Comparison of ENCODE assay signal across 8 cellular contexts in the genomic region with DNA sequence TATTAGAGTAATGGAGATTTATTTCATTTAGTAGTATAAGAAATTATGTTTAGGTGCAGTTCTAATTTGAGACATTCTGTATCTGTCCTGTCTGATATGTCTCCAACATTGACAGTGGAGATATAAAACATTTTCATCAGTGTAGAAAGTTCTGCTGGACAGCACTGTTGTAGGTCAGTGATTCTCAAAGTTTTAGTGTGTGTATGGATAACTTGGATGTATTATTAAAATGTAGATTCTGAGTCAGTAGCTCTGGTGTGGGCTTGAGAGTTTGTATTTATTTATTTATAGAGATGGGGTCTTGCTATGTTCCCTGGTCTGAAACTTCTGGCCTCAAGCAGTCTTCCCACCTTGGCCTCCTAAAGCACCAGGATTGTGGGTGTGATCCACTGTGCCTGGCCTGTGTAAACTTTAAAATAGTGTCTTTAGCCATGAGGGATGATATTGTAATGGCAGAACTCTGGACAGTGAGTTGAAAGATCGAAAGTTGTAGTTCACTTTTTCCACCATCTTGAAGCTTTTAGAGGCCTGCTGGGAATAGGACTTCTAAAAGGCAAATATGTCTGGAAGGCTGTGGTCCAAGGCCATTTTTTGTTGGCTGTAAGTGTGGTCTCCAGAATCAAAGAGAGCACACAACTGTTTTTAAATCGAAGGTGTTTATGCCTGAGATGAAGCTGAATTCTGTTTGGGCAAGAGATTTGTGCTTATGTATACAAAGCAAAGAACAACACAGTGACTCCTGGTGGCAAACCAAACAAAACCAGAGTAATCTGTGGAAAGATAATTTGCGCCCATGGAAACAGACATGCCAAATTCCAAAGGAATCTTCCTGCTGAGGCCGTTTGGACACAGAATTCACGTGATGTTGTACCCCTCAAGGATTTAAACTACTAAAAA. TPM values are rescaled to one million over a fixed set of nuclear protein-coding genes. Genes with fewer than 3 reads are reported as not detected.
A peak's percentile ranks its signal among the peaks of the same experiment; 100 is the strongest.
DNase-seq lines count a peak whose midpoint lies in the region; ATAC-seq and TF ChIP-seq lines count a peak whose summit lies in the region.

No MANE protein-coding gene starts in this region.

- H3K27me3 ChIP-seq in CD4-positive, alpha-beta T cell (ENCODE audit: control insufficient read depth, insufficient read depth, low read length), result no peaks in the 10 kb centered on the region
- H3K27me3 ChIP-seq in HCT116 (ENCODE audit: insufficient read depth, low read length) (no peaks in the 10 kb centered on the region), lower lobe of right lung (ENCODE audit: low read depth) (no peaks in the 10 kb centered on the region), dorsolateral prefrontal cortex (no peaks in the 10 kb centered on the region)

- TF ChIP-seq RAD21 in HCT116 (IDR thresholded peaks at IDR 0.05; ENCODE audit: low read depth), result peak; percentile 28; the same call in 1 of the 2 replicates

- H2AFZ ChIP-seq in HCT116 (ENCODE audit: low read depth, low read length, poor library complexity, severe bottlenecking), result no peak overlapping the region

- H3K27ac ChIP-seq in CD4-positive, alpha-beta T cell (ENCODE audit: low read depth, low read length), result no peak overlapping the region
- H3K27ac ChIP-seq in HCT116 (ENCODE audit: low read depth, low read length) (no peak overlapping the region), lower lobe of right lung (no peak overlapping the region), dorsolateral prefrontal cortex (peak overlapping the region in 9 of 59 donors; percentile 7 to 53 (median 15))

- H3K9me3 ChIP-seq in CD4-positive, alpha-beta T cell (ENCODE audit: control insufficient read depth, low read length), result no peaks in the 10 kb centered on the region
- H3K9me3 ChIP-seq in HCT116 (ENCODE audit: control insufficient read depth in 1 of 2, insufficient read depth in 1 of 2, low read depth in 1 of 2, low read length in 2 of 2) (no peaks in the 10 kb centered on the region), lower lobe of right lung (no peaks in the 10 kb centered on the region)

- TF ChIP-seq POLR2A in HCT116 (IDR thresholded peaks at IDR 0.05; ENCODE audit: borderline replicate concordance, extremely low read depth, insufficient read depth, insufficient read length), result no peak

- no peak overlapping the region for H3K9ac ChIP-seq in HCT116 (ENCODE audit: low read length)

- peak overlapping the region; percentile 5 for H3K27ac Mint-ChIP-seq in CD4-positive, alpha-beta T cell
- peak overlapping the region; percentile 44 for H3K27ac Mint-ChIP-seq in activated naive CD8-positive, alpha-beta T cell treated with anti-CD3 and anti-CD28 coated beads for 36 hours

- DNase-seq in CD4-positive, alpha-beta T cell, result no peak
- DNase-seq in HCT116 (ENCODE audit: low read depth, low spot score) (no peak), lower lobe of right lung (no peak), AG20443 (ENCODE audit: low spot score) (no peak), dorsolateral prefrontal cortex (no peak), NCI-H2029 treated with DMSO at 0.1 percent for 48 hours (lab: John Stamatoyannopoulos, UW) (no peak)
- no peak for DNase-seq in activated naive CD8-positive, alpha-beta T cell treated with anti-CD3 and anti-CD28 coated beads for 36 hours

- intact Hi-C loops in CD4-positive, alpha-beta T cell (cut with DNase I, micrococcal nuclease), result no loop called here
- intact Hi-C loops in HCT116 (cut with micrococcal nuclease) (no loop called here), lower lobe of right lung (cut with DNase I) (no loop called here), dorsolateral prefrontal cortex (cut with DNase I) (no loop called here)

- no peaks in the 10 kb centered on the region for H3K9me3 Mint-ChIP-seq in CD4-positive, alpha-beta T cell
- no peaks in the 10 kb centered on the region for H3K9me3 Mint-ChIP-seq in activated naive CD8-positive, alpha-beta T cell treated with anti-CD3 and anti-CD28 coated beads for 36 hours

- H3K4me2 ChIP-seq in HCT116 (ENCODE audit: low read length), result peak overlapping the region; percentile 1; the same call in 1 of the 2 replicates

- peaks cover 73% of the 10 kb centered on the region for H3K4me1 Mint-ChIP-seq in CD4-positive, alpha-beta T cell (ENCODE audit: low read depth)
- peaks cover 38% of the 10 kb centered on the region for H3K4me1 Mint-ChIP-seq in activated naive CD8-positive, alpha-beta T cell treated with anti-CD3 and anti-CD28 coated beads for 36 hours

- RAD21 ChIA-PET in HCT116 (lab: Charles Lee; ENCODE audit: low non-redundant PET in 1 of 2, low total read pairs in 2 of 2, uncharacterized antibody in 2 of 2, unreplicated experiment in 2 of 2), result no interaction called here

- H3K4me3 ChIP-seq in HCT116 (replicated peaks in 1 of 2; ENCODE audit: low read depth in 1 of 2, low read length in 2 of 2), result no peak overlapping the region
- H3K4me3 ChIP-seq in lower lobe of right lung, result no peak overlapping the region
- no peak overlapping the region for H3K4me3 ChIP-seq in dorsolateral prefrontal cortex

- no peak for ATAC-seq in CD4-positive, alpha-beta T cell (ENCODE audit: poor library complexity)
- ATAC-seq in HCT116, result peak; percentile 63
- no peak for ATAC-seq in lower lobe of right lung
- no peak for ATAC-seq in HG03095 (IDR thresholded peaks at IDR 0.05; ENCODE audit: unreplicated experiment)

- no peaks in the 10 kb centered on the region for H3K27me3 Mint-ChIP-seq in CD4-positive, alpha-beta T cell
- no peaks in the 10 kb centered on the region for H3K27me3 Mint-ChIP-seq in activated naive CD8-positive, alpha-beta T cell treated with anti-CD3 and anti-CD28 coated beads for 36 hours

- no peaks in the 10 kb centered on the region for H3K9me2 ChIP-seq in HCT116 (ENCODE audit: insufficient read depth)

- CTCF ChIA-PET in CD4-positive, alpha-beta T cell (lab: Charles Lee), result interaction anchor here (0.6 to 1.7 kb wide), 3 partner anchors 10 to 19 kb away, joined by 3 to 4 read pairs (median 3); a partner anchor contains a TSS
- CTCF ChIA-PET in HCT116 (lab: Charles Lee), result interaction anchor here (1.0 to 1.3 kb wide), 2 partner anchors 9 to 15 kb away, joined by 3 to 4 read pairs; no protein-coding TSS in a partner anchor

- peaks cover 17% of the 10 kb centered on the region for H3K36me3 Mint-ChIP-seq in CD4-positive, alpha-beta T cell (ENCODE audit: low read depth)
- H3K36me3 Mint-ChIP-seq in activated naive CD8-positive, alpha-beta T cell treated with anti-CD3 and anti-CD28 coated beads for 36 hours, result peaks cover 9% of the 10 kb centered on the region

- POLR2A ChIA-PET in CD4-positive, alpha-beta T cell (lab: Charles Lee), result interaction anchor here (0.7 kb wide), 1 partner anchor 11 kb away, joined by 4 read pairs; no protein-coding TSS in a partner anchor
- POLR2A ChIA-PET in HCT116 (lab: Charles Lee), result interaction anchor here (1.0 to 1.6 kb wide), 2 partner anchors 11 to 12 kb away, joined by 3 to 5 read pairs; a partner anchor contains a TSS

- BruUV-seq in HCT116 (replicated peaks; lab: Mats Ljungman, UMichigan), result no TSS peak

- H3K4me1 ChIP-seq in HCT116 (ENCODE audit: control insufficient read depth in 1 of 2, insufficient read depth in 2 of 2, low read length in 2 of 2), result peaks cover 10 to 18% of the 10 kb centered on the region in 2 experiments
- H3K4me1 ChIP-seq in lower lobe of right lung, result peaks cover 21% of the 10 kb centered on the region

- peaks cover 94% of the 10 kb centered on the region for H3K79me2 ChIP-seq in HCT116 (ENCODE audit: insufficient read depth, low read length)

- no peak for TF ChIP-seq CTCF in CD4-positive, alpha-beta T cell (IDR thresholded peaks at IDR 0.05)
- TF ChIP-seq CTCF in HCT116 (IDR thresholded peaks at IDR 0.05 in 2 of 3, conservative IDR thresholded peaks at IDR 0.05 in 1 of 3; ENCODE audit: borderline replicate concordance in 1 of 3, insufficient read depth in 1 of 3, low read depth in 2 of 3, low read length in 2 of 3) (peak in 2 of 3 experiments; percentile 47 to 58; a peak in 4 of 6 replicates), lower lobe of right lung (IDR thresholded peaks at IDR 0.05) (peak; percentile 7), dorsolateral prefrontal cortex (IDR thresholded peaks at IDR 0.05 in 54 of 56, conservative IDR thresholded peaks at IDR 0.05 in 2 of 56; ENCODE audit: low read depth in 1 of 56, partially characterized antibody in 56 of 56) (peak in 5 of 56 donors; percentile 8 to 30 (median 19))

- H3K36me3 ChIP-seq in HCT116 (ENCODE audit: control insufficient read depth in 1 of 2, insufficient read depth in 2 of 2, low read length in 2 of 2), result no peaks in the 10 kb centered on the region
- H3K36me3 ChIP-seq in lower lobe of right lung, result peaks cover 9% of the 10 kb centered on the region

- no peak overlapping the region for H3K4me3 Mint-ChIP-seq in CD4-positive, alpha-beta T cell
- no peak overlapping the region for H3K4me3 Mint-ChIP-seq in activated naive CD8-positive, alpha-beta T cell treated with anti-CD3 and anti-CD28 coated beads for 36 hours

- H4K20me1 ChIP-seq in HCT116 (ENCODE audit: insufficient read depth), result peaks cover 21% of the 10 kb centered on the region

TF ChIP-seq in HCT116, 20 proteins besides CTCF, POLR2A, EP300 and RAD21 (continues in another document):
- TF ChIP-seq, protein P1, sequence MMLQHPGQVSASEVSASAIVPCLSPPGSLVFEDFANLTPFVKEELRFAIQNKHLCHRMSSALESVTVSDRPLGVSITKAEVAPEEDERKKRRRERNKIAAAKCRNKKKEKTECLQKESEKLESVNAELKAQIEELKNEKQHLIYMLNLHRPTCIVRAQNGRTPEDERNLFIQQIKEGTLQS (IDR thresholded peaks at IDR 0.05), result no peak
- TF ChIP-seq SP1 (IDR thresholded peaks at IDR 0.05; ENCODE audit: low read depth) (no peak), EGR1 (IDR thresholded peaks at IDR 0.05; ENCODE audit: low read depth) (no peak), FOSL1 (IDR thresholded peaks at IDR 0.05; ENCODE audit: low read depth) (no peak), CBX3 (IDR thresholded peaks at IDR 0.05; ENCODE audit: low read depth) (peak; percentile 60; the same call in 1 of the 2 replicates)

RNA-seq across cellular contexts. Expression of a gene that starts 12.4 kb away (rescaled TPM):
- 10 to 100 TPM; 47.1 to 50.4 TPM for total RNA-seq in CD4-positive, alpha-beta T cell
- total RNA-seq in HCT116 (2021; ENCODE audit: unreplicated experiment) (30.8 TPM), lower lobe of right lung (47.0 TPM), dorsolateral prefrontal cortex (10 to 100 TPM; 48.3 to 81.3 (median 63.1) TPM)
- 33.5 and 34.9 TPM in 2 replicates for polyA plus RNA-seq in HCT116 (2012)
- 10 to 100 TPM; 36.8 to 37.1 TPM for total RNA-seq in activated naive CD8-positive, alpha-beta T cell treated with anti-CD3 and anti-CD28 coated beads for 36 hours
